ENCODE assay signal across 13 cellular contexts in the genomic region with DNA sequence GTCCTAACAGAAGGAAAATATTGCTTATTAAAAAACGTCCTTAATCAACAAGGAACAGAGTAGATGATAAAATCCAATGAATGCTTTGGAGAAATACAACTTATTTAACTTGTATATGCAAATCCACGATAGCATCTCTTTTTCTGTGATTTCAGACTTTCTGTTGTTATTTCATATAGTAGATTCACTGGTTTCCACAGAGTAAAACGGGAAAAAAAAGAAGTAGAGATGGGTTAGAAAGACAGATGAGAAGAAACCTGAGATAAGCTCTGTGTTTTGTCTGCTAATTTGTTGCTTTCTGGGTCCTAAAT.
A peak's percentile ranks its signal among the peaks of the same experiment; 100 is the strongest.
DNase-seq lines count a peak whose midpoint lies in the region; TF ChIP-seq lines count a peak whose summit lies in the region.
"Had no signal": no experiment of that assay in that cellular context is flagged by ENCODE, and none has a peak within 500 bp of the region (broad histone marks: within the 10 kb centered on the region; RNA-seq: fewer than 3 reads in every experiment).

No MANE protein-coding gene starts in this region.

- H3K4me2 ChIP-seq in neural progenitor cell, result no peak overlapping the region

- no peaks in the 10 kb centered on the region for H3K79me2 ChIP-seq in neural progenitor cell (ENCODE audit: low read depth)

- peaks cover 3% of the 10 kb centered on the region for H3K27me3 Mint-ChIP-seq in brain
- no peaks in the 10 kb centered on the region for H3K27me3 Mint-ChIP-seq in neural progenitor cell (ENCODE audit: insufficient read depth, low read depth)
- H3K27me3 Mint-ChIP-seq: dendritic cell treated with granulocyte-macrophage colony-stimulating factor and Interleukin-4, amounts not matched to agents 40 ng/mL and 50 ng/mL, for 4 days had no signal

- H3K36me3 Mint-ChIP-seq in brain (no peaks in the 10 kb centered on the region), neural progenitor cell (no peaks in the 10 kb centered on the region)
- H3K36me3 Mint-ChIP-seq: activated naive CD8-positive, alpha-beta T cell treated with anti-CD3 and anti-CD28 coated beads for 36 hours had no signal

- DNase-seq in neural progenitor cell (ENCODE audit: low spot score) (no peak), vagina (ENCODE audit: extremely low spot score in 2 of 2) (no peak), uterus (no peak), NCI-H345 (lab: John Stamatoyannopoulos, UW) (no peak), dedifferentiated amniotic fluid mesenchymal stem cell (ENCODE audit: extremely low spot score) (no peak)
- DNase-seq: activated CD8-positive, alpha-beta memory T cell treated with anti-CD3 and anti-CD28 coated beads for 24 hours had no signal

- no peak overlapping the region for H3K9ac ChIP-seq in neural progenitor cell

- no peaks in the 10 kb centered on the region for H3K9me3 Mint-ChIP-seq in brain
- H3K9me3 Mint-ChIP-seq in neural progenitor cell, result no peaks in the 10 kb centered on the region
- H3K9me3 Mint-ChIP-seq: dendritic cell treated with granulocyte-macrophage colony-stimulating factor and Interleukin-4, amounts not matched to agents 40 ng/mL and 50 ng/mL, for 4 days had no signal

- H3K4me3 ChIP-seq in neural progenitor cell (no peak overlapping the region), vagina (peak overlapping the region in 1 of 2 donors; percentile 17), uterus (no peak overlapping the region)
- H3K4me3 ChIP-seq: SJSA1 had no signal

- H2AFZ ChIP-seq in neural progenitor cell (replicated peaks), result peak overlapping the region; percentile 90

- intact Hi-C loops in vagina (cut with DNase I), result no loop called here
- intact Hi-C loops in uterus (cut with DNase I; ENCODE audit: low total_unique reads), result no loop called here

- TF ChIP-seq POLR2A in vagina (IDR thresholded peaks at IDR 0.05), result no peak
- no peak for TF ChIP-seq POLR2A in uterus (IDR thresholded peaks at IDR 0.05)

- peak overlapping the region in 1 of 5 experiments; percentile 22 for H3K27ac Mint-ChIP-seq in brain
- no peak overlapping the region for H3K27ac Mint-ChIP-seq in neural progenitor cell
- H3K27ac Mint-ChIP-seq: activated naive CD8-positive, alpha-beta T cell treated with anti-CD3 and anti-CD28 coated beads for 36 hours; activated T-cell treated with anti-CD3 and anti-CD28 coated beads, Interleukin-2, amount 50 U/mL, for 72 hours; dendritic cell treated with granulocyte-macrophage colony-stimulating factor and Interleukin-4, amounts not matched to agents 40 ng/mL and 50 ng/mL, for 4 days had no signal

- no peaks in the 10 kb centered on the region for H3F3A ChIP-seq in neural progenitor cell (ENCODE audit: low read depth)

- H3K36me3 ChIP-seq in neural progenitor cell, result no peaks in the 10 kb centered on the region
- H3K36me3 ChIP-seq in vagina, result no peaks in the 10 kb centered on the region
- H3K36me3 ChIP-seq in uterus, result no peaks in the 10 kb centered on the region
- H3K36me3 ChIP-seq: SJSA1 had no signal

- H3K4me3 Mint-ChIP-seq in brain (peak overlapping the region; percentile 76 to 83 (median 79)), neural progenitor cell (no peak overlapping the region)
- H3K4me3 Mint-ChIP-seq: dendritic cell treated with granulocyte-macrophage colony-stimulating factor and Interleukin-4, amounts not matched to agents 40 ng/mL and 50 ng/mL, for 4 days had no signal

- H3K27ac ChIP-seq in C4-2B, result no peak overlapping the region
- no peak overlapping the region for H3K27ac ChIP-seq in neural progenitor cell
- no peak overlapping the region for H3K27ac ChIP-seq in vagina
- H3K27ac ChIP-seq in uterus, result no peak overlapping the region
- H3K27ac ChIP-seq: SJSA1 had no signal

- TF ChIP-seq CTCF in C4-2B (conservative IDR thresholded peaks at IDR 0.05), result peak; percentile 57
- TF ChIP-seq CTCF in LNCAP (IDR thresholded peaks at IDR 0.05), result peak; percentile 31; the same call in 1 of the 2 replicates
- peak in 1 of 2 experiments; percentile 10 for TF ChIP-seq CTCF in brain (conservative IDR thresholded peaks at IDR 0.05)
- TF ChIP-seq CTCF in neural progenitor cell (IDR thresholded peaks at IDR 0.05), result no peak
- TF ChIP-seq CTCF in vagina (IDR thresholded peaks at IDR 0.05), result no peak
- TF ChIP-seq CTCF in uterus (IDR thresholded peaks at IDR 0.05), result no peak

- no peaks in the 10 kb centered on the region for H4K20me1 ChIP-seq in neural progenitor cell (ENCODE audit: low read depth)

- peaks cover 9% of the 10 kb centered on the region for H3K4me1 Mint-ChIP-seq in brain
- H3K4me1 Mint-ChIP-seq in neural progenitor cell, result peaks cover 6% of the 10 kb centered on the region
- H3K4me1 Mint-ChIP-seq: activated naive CD8-positive, alpha-beta T cell treated with anti-CD3 and anti-CD28 coated beads for 36 hours had no signal

- H3K9me3 ChIP-seq in neural progenitor cell (ENCODE audit: low read depth) (no peaks in the 10 kb centered on the region), vagina (no peaks in the 10 kb centered on the region), uterus (no peaks in the 10 kb centered on the region)
- H3K9me3 ChIP-seq: SJSA1 had no signal

- H3K4me1 ChIP-seq in neural progenitor cell (no peaks in the 10 kb centered on the region), vagina (no peaks in the 10 kb centered on the region), uterus (no peaks in the 10 kb centered on the region)
- H3K4me1 ChIP-seq: SJSA1 had no signal

- H3K27me3 ChIP-seq in neural progenitor cell (peaks cover 4% of the 10 kb centered on the region), vagina (no peaks in the 10 kb centered on the region), uterus (no peaks in the 10 kb centered on the region)
- H3K27me3 ChIP-seq: SJSA1 had no signal

Comparison
In these comparisons a context has a peak if more than half of its experiments do, and no peak if none do; other contexts are left out.
1. CTCF ChIP-seq: peak in C4-2B (single experiment) and LNCAP (single experiment); none in neural progenitor cell (single experiment), vagina (0 of 3) and uterus (0 of 4).